ENCODE assay signal across 18 cellular contexts in the genomic region with DNA sequence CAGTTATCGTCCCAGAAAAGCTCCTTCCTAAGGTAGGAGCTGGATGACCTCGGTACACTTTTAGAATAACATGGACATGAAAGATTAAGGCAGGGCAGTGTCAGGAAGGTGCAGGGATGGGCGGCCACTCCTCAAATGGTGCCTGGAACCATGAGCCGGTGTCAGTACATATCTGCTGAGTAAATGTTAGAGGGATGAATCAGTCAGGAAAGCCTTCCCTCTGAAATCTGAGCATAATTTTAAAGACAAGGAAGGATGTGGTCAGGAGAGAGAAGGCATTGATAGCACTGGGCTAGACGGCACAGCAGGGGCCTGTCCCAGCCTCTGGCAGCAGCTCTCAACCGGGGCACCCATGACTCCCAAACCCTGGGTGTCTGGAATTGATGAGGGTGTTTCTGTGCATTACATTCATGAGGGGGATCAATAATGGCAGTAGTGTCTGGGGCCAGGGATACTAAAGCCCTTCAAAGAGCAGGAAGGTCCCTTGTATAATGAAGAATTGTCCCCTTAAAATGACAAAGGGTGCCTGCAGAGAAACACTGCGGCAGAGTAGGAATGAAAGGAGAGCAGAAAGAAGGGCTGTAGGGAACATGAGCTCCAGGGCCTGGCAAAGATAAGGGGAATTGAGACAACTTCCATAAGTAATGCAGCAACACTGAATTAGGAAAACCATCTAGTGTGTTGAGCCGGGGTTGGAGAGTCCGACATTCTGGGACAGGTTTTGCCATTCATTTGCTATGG.
A peak's percentile ranks its signal among the peaks of the same experiment; 100 is the strongest.
DNase-seq lines count a peak whose midpoint lies in the region; FAIRE-seq and TF ChIP-seq lines count a peak whose summit lies in the region.
"Had no signal": no experiment of that assay in that cellular context is flagged by ENCODE, and none has a peak within 500 bp of the region (broad histone marks: within the 10 kb centered on the region; RNA-seq: fewer than 3 reads in every experiment).

No MANE protein-coding gene starts in this region.

- H4K20me1 ChIP-seq in astrocyte (ENCODE audit: insufficient read depth, low read length), result no peaks in the 10 kb centered on the region

- no peak overlapping the region for H3K23ac ChIP-seq in mesenchymal stem cell (ENCODE audit: low read length in 2 of 2)

- H3K36me3 Mint-ChIP-seq in astrocyte (ENCODE audit: low read depth, unreplicated experiment), result peaks cover 2% of the 10 kb centered on the region
- H3K36me3 Mint-ChIP-seq: type B pancreatic cell had no signal

- no peak overlapping the region for H3K14ac ChIP-seq in mesenchymal stem cell (ENCODE audit: low read length in 2 of 2)

- H3K9me3 Mint-ChIP-seq in astrocyte (ENCODE audit: unreplicated experiment), result no peaks in the 10 kb centered on the region
- H3K9me3 Mint-ChIP-seq: type B pancreatic cell had no signal

- DNase-seq in ACHN, result peak; percentile 10
- DNase-seq in HPDE6-E6E7 (ENCODE audit: extremely low spot score), result peak; percentile 39
- DNase-seq in astrocyte (ENCODE audit: low read depth), result peak; percentile 81
- peak; percentile 45 for DNase-seq in mesenchymal stem cell
- DNase-seq in C1 segment of cervical spinal cord (lab: John Stamatoyannopoulos, UW), result no peak
- DNase-seq in T-helper 9 cell, result no peak
- DNase-seq in stimulated activated CD4-positive, alpha-beta T cell treated with anti-CD3 and anti-CD28 coated beads, Interleukin-4, amount 100 ng/mL, for 4 hours, result no peak
- DNase-seq in OCI-M1 (lab: John Stamatoyannopoulos, UW), result no peak
- DNase-seq: activated naive CD4-positive, alpha-beta T cell treated with Interleukin-2 at 50 U/mL for 16 hours; Caco-2; GOT3; KG1; NCI-H1417; NCI-H345 had no signal

- H3K36me3 ChIP-seq in astrocyte (ENCODE audit: insufficient read depth, low read length), result no peaks in the 10 kb centered on the region
- H3K36me3 ChIP-seq in mesenchymal stem cell (ENCODE audit: control insufficient read depth in 1 of 2, insufficient read depth in 2 of 2, low read depth in 1 of 2, low read length in 2 of 2), result no peaks in the 10 kb centered on the region
- H3K36me3 ChIP-seq: right atrium auricular region had no signal

- no peak overlapping the region for H2BK15ac ChIP-seq in mesenchymal stem cell (ENCODE audit: low read depth, poor library complexity, severe bottlenecking)

- no peak overlapping the region for H2BK5ac ChIP-seq in mesenchymal stem cell (ENCODE audit: low read depth, low read length, poor library complexity, severe bottlenecking)

- H3K9me3 ChIP-seq in astrocyte (ENCODE audit: insufficient read depth, low read depth, low read length) (no peaks in the 10 kb centered on the region), mesenchymal stem cell (ENCODE audit: control insufficient read depth, low read length) (no peaks in the 10 kb centered on the region)
- H3K9me3 ChIP-seq: A549, Caco-2, right atrium auricular region had no signal

- H3K4me3 ChIP-seq in astrocyte (ENCODE audit: insufficient read depth, low read depth, low read length) (no peak overlapping the region), mesenchymal stem cell (ENCODE audit: insufficient read depth in 1 of 2, low read depth in 1 of 2, low read length in 2 of 2) (no peak overlapping the region)
- H3K4me3 ChIP-seq: A549, right atrium auricular region, SK-N-MC had no signal

- H3K9ac ChIP-seq in astrocyte (ENCODE audit: low read length) (no peak overlapping the region), mesenchymal stem cell (ENCODE audit: low read length) (no peak overlapping the region)

- H3K4me2 ChIP-seq in astrocyte (ENCODE audit: low read length) (peak overlapping the region; percentile 49), mesenchymal stem cell (ENCODE audit: low read length, poor library complexity, severe bottlenecking) (peak overlapping the region; percentile 7)
- H3K4me2 ChIP-seq: A549 had no signal

- no peak for TF ChIP-seq CTCF in astrocyte (IDR thresholded peaks at IDR 0.05; ENCODE audit: insufficient read depth, low read depth, low read length)

- H2BK12ac ChIP-seq in mesenchymal stem cell (ENCODE audit: low read length in 2 of 2), result no peak overlapping the region

- H4K91ac ChIP-seq in mesenchymal stem cell (ENCODE audit: low read length), result no peak overlapping the region

- peaks cover 26% of the 10 kb centered on the region for H3K4me1 Mint-ChIP-seq in astrocyte (ENCODE audit: low read depth, unreplicated experiment)

- no peak overlapping the region for H3K4ac ChIP-seq in mesenchymal stem cell (ENCODE audit: low read depth in 1 of 2, low read length in 2 of 2)

- H3K27ac Mint-ChIP-seq in astrocyte (ENCODE audit: unreplicated experiment), result peak overlapping the region; percentile 81
- H3K27ac Mint-ChIP-seq: type B pancreatic cell had no signal

- no peak overlapping the region for H2BK120ac ChIP-seq in mesenchymal stem cell (ENCODE audit: low read depth, low read length)

- FAIRE-seq in astrocyte (lab: Jason Lieb, UNC), result peak; percentile 58
- FAIRE-seq: A549 had no signal

- H2AK5ac ChIP-seq in mesenchymal stem cell (ENCODE audit: low read length, severe bottlenecking), result peak overlapping the region; percentile 23

- H3K4me3 Mint-ChIP-seq in astrocyte (ENCODE audit: unreplicated experiment), result no peak overlapping the region
- H3K4me3 Mint-ChIP-seq: type B pancreatic cell had no signal

- H3K27ac ChIP-seq in astrocyte (ENCODE audit: low read depth, low read length), result peak overlapping the region; percentile 33
- H3K27ac ChIP-seq in mesenchymal stem cell (ENCODE audit: low read length, poor library complexity, severe bottlenecking), result peak overlapping the region; percentile 67
- H3K27ac ChIP-seq: A549, SK-N-MC had no signal

- H3K18ac ChIP-seq in mesenchymal stem cell (ENCODE audit: low read depth in 1 of 2, low read length in 2 of 2), result no peak overlapping the region

- no peaks in the 10 kb centered on the region for H3K27me3 ChIP-seq in astrocyte (ENCODE audit: insufficient read depth, low read length)
- peaks cover 0 to 52% of the 10 kb centered on the region in 2 experiments for H3K27me3 ChIP-seq in mesenchymal stem cell (ENCODE audit: control insufficient read depth in 1 of 2, insufficient read depth in 1 of 2, low read length in 2 of 2)
- H3K27me3 ChIP-seq: right atrium auricular region had no signal

- H4K8ac ChIP-seq in mesenchymal stem cell (ENCODE audit: low read length), result peak overlapping the region; percentile 60

- WGBS in mesenchymal stem cell, result 63% methylated on average over 9 of the region's 9 CpGs

- in situ Hi-C loops in ACHN (cut with HindIII; ENCODE audit: low pct_ligation_motif_present, low pct_unique_long_range_greater_than_20kb, low sequenced_read_pairs), result no loop called here

- H3K79me2 ChIP-seq in astrocyte (ENCODE audit: insufficient read depth, low read length), result no peaks in the 10 kb centered on the region

- H3K27me3 Mint-ChIP-seq in astrocyte (ENCODE audit: low read depth, unreplicated experiment), result no peaks in the 10 kb centered on the region
- H3K27me3 Mint-ChIP-seq: type B pancreatic cell had no signal

- H3K79me1 ChIP-seq in mesenchymal stem cell (replicated peaks; ENCODE audit: low read length, poor library complexity, severe bottlenecking), result peaks cover 3% of the 10 kb centered on the region

- H2AFZ ChIP-seq in astrocyte (ENCODE audit: low read depth, low read length) (no peak overlapping the region), mesenchymal stem cell (ENCODE audit: low read depth, low read length) (no peak overlapping the region)

- H3K4me1 ChIP-seq in astrocyte (ENCODE audit: insufficient read depth, low read length), result peaks cover 12% of the 10 kb centered on the region
- peaks cover 9% of the 10 kb centered on the region for H3K4me1 ChIP-seq in mesenchymal stem cell (ENCODE audit: control insufficient read depth, insufficient read depth, low read depth, low read length)
- H3K4me1 ChIP-seq: A549, Caco-2 had no signal

Comparison
In these comparisons a context has a peak if more than half of its experiments do, and no peak if none do; other contexts are left out.
1. DNase-seq: peak in ACHN (single experiment), HPDE6-E6E7 (single experiment), astrocyte (single experiment) and mesenchymal stem cell (single experiment); none in C1 segment of cervical spinal cord (0 of 14), T-helper 9 cell (single experiment), stimulated activated CD4-positive, alpha-beta T cell treated with anti-CD3 and anti-CD28 coated beads, Interleukin-4, amount 100 ng/mL, for 4 hours (0 of 2) and OCI-M1 (single experiment).